17 cellular contexts compared by ENCODE assay signal in the genomic region with DNA sequence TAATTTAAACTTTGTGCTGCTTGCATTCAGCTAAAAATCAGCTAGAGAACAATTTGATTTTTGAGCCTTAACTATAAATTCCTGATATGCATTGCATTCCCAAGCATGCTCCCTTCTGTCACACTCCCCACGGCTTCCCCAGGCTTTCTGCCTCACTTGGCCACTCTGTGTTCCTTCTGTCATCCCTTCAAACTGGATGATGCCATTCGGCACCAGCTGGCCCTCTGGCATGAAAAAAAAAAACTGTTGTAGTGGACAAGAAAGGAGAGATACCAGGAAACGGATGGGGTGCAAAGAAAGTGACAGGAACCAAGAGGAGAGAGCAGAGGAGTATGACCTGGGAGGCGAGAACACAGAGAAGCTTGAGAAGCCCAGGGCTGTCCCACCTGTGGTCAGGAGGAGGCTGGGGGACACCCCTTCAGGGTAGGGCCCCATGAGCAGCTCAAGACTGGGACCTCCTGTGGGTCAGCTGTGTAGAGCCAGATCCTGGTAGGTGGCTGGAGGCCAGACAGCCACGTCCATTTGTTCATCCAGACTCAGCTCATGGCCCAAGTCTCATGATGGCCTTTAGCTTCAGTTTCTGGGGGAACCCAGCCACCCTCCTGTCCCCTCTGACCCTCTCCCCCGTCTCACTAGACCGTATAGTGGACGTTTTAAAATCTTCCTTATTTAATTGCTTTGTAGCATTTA.
DNase-seq lines count a peak whose midpoint lies in the region; TF ChIP-seq lines count a peak whose summit lies in the region.
"Had no signal": no experiment of that assay in that cellular context is flagged by ENCODE, and none has a peak within 500 bp of the region (broad histone marks: within the 10 kb centered on the region; RNA-seq: fewer than 3 reads in every experiment).

No MANE protein-coding gene starts in this region.

- no peaks in the 10 kb centered on the region for H3K4me1 ChIP-seq in breast epithelium
- H3K4me1 ChIP-seq: A549 had no signal

- H3K4me3 Mint-ChIP-seq in MCF 10A (ENCODE audit: unreplicated experiment), result no peak overlapping the region
- no peak overlapping the region for H3K4me3 Mint-ChIP-seq in chondrocyte (ENCODE audit: unreplicated experiment)
- H3K4me3 Mint-ChIP-seq: CD14-positive monocyte; CD4-positive, alpha-beta memory T cell; GM23338 had no signal

- no peaks in the 10 kb centered on the region for H3K9me3 Mint-ChIP-seq in MCF 10A (ENCODE audit: unreplicated experiment)
- H3K9me3 Mint-ChIP-seq in chondrocyte (ENCODE audit: low read depth), result no peaks in the 10 kb centered on the region
- H3K9me3 Mint-ChIP-seq: CD4-positive, alpha-beta memory T cell; GM23338 had no signal

- no peak for DNase-seq in MCF 10A (ENCODE audit: unreplicated experiment)
- no peak for DNase-seq in breast epithelium (ENCODE audit: low spot score in 2 of 2)
- no peak for DNase-seq in chondrocyte (ENCODE audit: low spot score)
- DNase-seq in pons (ENCODE audit: low spot score), result peak; percentile 29
- DNase-seq in substantia nigra (lab: John Stamatoyannopoulos, UW), result peak in 6 of 49 donors; percentile 8 to 70 (median 14)
- no peak for DNase-seq in activated T-cell treated with anti-CD3 and anti-CD28 coated beads for 4 hours
- DNase-seq in foreskin melanocyte, result no peak
- no peak for DNase-seq in effector CD8-positive, alpha-beta T cell (lab: John Stamatoyannopoulos, UW)
- DNase-seq: CD4-positive, alpha-beta memory T cell; DMS79 treated with DMSO at 0.1 percent for 48 hours; HCEC 1CT had no signal

- H3K4me3 ChIP-seq in breast epithelium, result no peak overlapping the region
- H3K4me3 ChIP-seq: A549, BLaER1, GM23338 had no signal

- BruUV-seq in MCF 10A (replicated peaks; lab: Mats Ljungman, UMichigan), result no TSS peak

- intact Hi-C loops in MCF 10A (cut with micrococcal nuclease) (no loop called here), breast epithelium (cut with DNase I; ENCODE audit: low total_unique reads) (no loop called here)

- no peaks in the 10 kb centered on the region for H3K36me3 ChIP-seq in breast epithelium

- CTCF ChIA-PET in MCF 10A (lab: Yijun Ruan, JAX), result interaction anchor here (0.5 to 1.2 kb wide), 3 partner anchors 10 to 1789 kb away, joined by 3 read pairs; no protein-coding TSS in a partner anchor

- H3K27me3 Mint-ChIP-seq in MCF 10A (ENCODE audit: insufficient read depth, unreplicated experiment) (no peaks in the 10 kb centered on the region), chondrocyte (ENCODE audit: low read depth) (no peaks in the 10 kb centered on the region)

- H3K9me3 ChIP-seq in breast epithelium, result no peaks in the 10 kb centered on the region
- H3K9me3 ChIP-seq: A549, BLaER1 had no signal

- H3K27ac ChIP-seq in breast epithelium (no peak overlapping the region), substantia nigra (ENCODE audit: low read depth, low read length, poor library complexity, severe bottlenecking) (peak overlapping the region; percentile 26)
- H3K27ac ChIP-seq: 22Rv1, A549, BLaER1, HL-60 had no signal

- no peak for TF ChIP-seq POLR2A in breast epithelium (IDR thresholded peaks at IDR 0.05)

- H3K27ac Mint-ChIP-seq in MCF 10A (ENCODE audit: low read depth, unreplicated experiment) (peak overlapping the region; percentile 39), chondrocyte (ENCODE audit: unreplicated experiment) (peak overlapping the region; percentile 27)
- H3K27ac Mint-ChIP-seq: CD14-positive monocyte; CD4-positive, alpha-beta memory T cell; GM23338 had no signal

- no peaks in the 10 kb centered on the region for H3K27me3 ChIP-seq in breast epithelium
- H3K27me3 ChIP-seq: BLaER1 had no signal

- H3K36me3 Mint-ChIP-seq in MCF 10A (ENCODE audit: insufficient read depth, unreplicated experiment), result peaks cover 14% of the 10 kb centered on the region
- H3K36me3 Mint-ChIP-seq in chondrocyte (ENCODE audit: low read depth), result peaks cover 7% of the 10 kb centered on the region
- H3K36me3 Mint-ChIP-seq: CD14-positive monocyte; CD4-positive, alpha-beta memory T cell had no signal

- H3K4me1 Mint-ChIP-seq in MCF 10A (ENCODE audit: insufficient read depth, unreplicated experiment) (no peaks in the 10 kb centered on the region), chondrocyte (ENCODE audit: low read depth) (peaks cover 28% of the 10 kb centered on the region)
- H3K4me1 Mint-ChIP-seq: CD14-positive monocyte had no signal

- TF ChIP-seq CTCF in MCF 10A (IDR thresholded peaks at IDR 0.05; ENCODE audit: unreplicated experiment), result no peak
- TF ChIP-seq CTCF in breast epithelium (IDR thresholded peaks at IDR 0.05), result no peak
- TF ChIP-seq CTCF in chondrocyte (IDR thresholded peaks at IDR 0.05), result no peak

- POLR2A ChIA-PET in MCF 10A (lab: Yijun Ruan, JAX), result no interaction called here
